In genomic region chr20:64062276-64062595, GRCh38 we compare ENCODE assay signal across 1 cellular context.
TF ChIP-seq lines count a peak whose summit lies in the region.

No MANE protein-coding gene starts in this region.

TF ChIP-seq in neural cell, 6 proteins besides CTCF, POLR2A, EP300 and RAD21 (continued from another document):
- TF ChIP-seq REST (IDR thresholded peaks at IDR 0.05; ENCODE audit: borderline replicate concordance): no peak
- no peak for TF ChIP-seq TAF1 (IDR thresholded peaks at IDR 0.05; ENCODE audit: low read depth)
- no peak for TF ChIP-seq MXI1 (conservative IDR thresholded peaks at IDR 0.05; ENCODE audit: poor library complexity, severe bottlenecking)
- TF ChIP-seq EZH2 (IDR thresholded peaks at IDR 0.05; ENCODE audit: borderline replicate concordance, insufficient read depth, low read length, poor library complexity, severe bottlenecking): no peak
